Comparison of ENCODE assay signal across 14 cellular contexts in the genomic region with DNA sequence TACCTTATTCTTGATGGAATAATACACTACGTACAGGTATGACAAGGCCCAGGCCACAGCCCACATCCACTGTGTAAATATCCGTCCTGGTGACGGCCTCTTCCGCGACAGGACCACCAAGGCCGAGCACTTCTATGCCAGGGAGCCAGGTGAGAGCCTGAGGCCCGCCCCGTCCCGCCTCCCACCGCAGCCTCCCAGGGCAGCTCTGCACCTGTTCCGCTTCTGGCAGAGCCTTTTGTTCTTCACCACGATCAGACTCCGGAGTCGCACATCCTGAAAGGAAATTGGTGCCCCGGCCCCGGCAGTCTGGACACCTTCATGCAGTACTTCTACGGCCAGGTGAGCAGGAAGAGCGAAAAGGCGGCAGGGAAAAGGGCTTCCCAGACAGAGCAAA. TPM values are rescaled to one million over a fixed set of nuclear protein-coding genes. Genes with fewer than 3 reads are reported as not detected.
A peak's percentile ranks its signal among the peaks of the same experiment; 100 is the strongest.
DNase-seq lines count a peak whose midpoint lies in the region; ATAC-seq and TF ChIP-seq lines count a peak whose summit lies in the region.
"Had no signal": no experiment of that assay in that cellular context is flagged by ENCODE, and none has a peak within 500 bp of the region (broad histone marks: within the 10 kb centered on the region; RNA-seq: fewer than 3 reads in every experiment).

No MANE protein-coding gene starts in this region.

- H3K27me3 ChIP-seq in DOHH2 (ENCODE audit: control insufficient read depth, low read length) (peaks cover 1% of the 10 kb centered on the region; the same call in 1 of the 2 replicates), breast epithelium (peaks cover 3 to 5% of the 10 kb centered on the region in 2 donors)

- H3K9me3 Mint-ChIP-seq in naive thymus-derived CD8-positive, alpha-beta T cell = no peaks in the 10 kb centered on the region
- H3K9me3 Mint-ChIP-seq: activated CD8-positive, alpha-beta T cell treated with anti-CD3 and anti-CD28 coated beads for 36 hours had no signal

- H3K4me1 Mint-ChIP-seq in T-helper 17 cell = peaks cover 5% of the 10 kb centered on the region
- peaks cover 10 to 30% (median 15%) of the 10 kb centered on the region in 4 donors for H3K4me1 Mint-ChIP-seq in naive thymus-derived CD8-positive, alpha-beta T cell

- no peak overlapping the region for H3K4me3 ChIP-seq in DOHH2 (ENCODE audit: low read length)
- H3K4me3 ChIP-seq in breast epithelium = no peak overlapping the region

- 0 out of 2 replicates have a peak, but pooled peaks cover 4% of the 10 kb centered on the region for H3F3A ChIP-seq in DOHH2 (ENCODE audit: control insufficient read depth, insufficient read depth)

- no peak overlapping the region for H3K27ac Mint-ChIP-seq in T-helper 17 cell
- H3K27ac Mint-ChIP-seq in naive thymus-derived CD8-positive, alpha-beta T cell = no peak overlapping the region
- H3K27ac Mint-ChIP-seq: activated CD8-positive, alpha-beta T cell treated with anti-CD3 and anti-CD28 coated beads for 36 hours; progenitor cell of endocrine pancreas had no signal

- H3K27ac ChIP-seq in DOHH2 (ENCODE audit: low read depth, low read length) = no peak overlapping the region
- H3K27ac ChIP-seq in breast epithelium = no peak overlapping the region

- no peaks in the 10 kb centered on the region for H3K79me2 ChIP-seq in DOHH2 (ENCODE audit: control insufficient read depth, low read length)

- no peaks in the 10 kb centered on the region for H3K36me3 Mint-ChIP-seq in T-helper 17 cell (ENCODE audit: low read depth)
- no peaks in the 10 kb centered on the region for H3K36me3 Mint-ChIP-seq in naive thymus-derived CD8-positive, alpha-beta T cell

- TF ChIP-seq CTCF in DOHH2 (IDR thresholded peaks at IDR 0.05; ENCODE audit: low read depth, low read length, poor library complexity, severe bottlenecking) = no peak
- TF ChIP-seq CTCF in breast epithelium (IDR thresholded peaks at IDR 0.05) = no peak

- peak; percentile 88 for DNase-seq in NCI-H146 (lab: John Stamatoyannopoulos, UW)
- DNase-seq in T-helper 17 cell = no peak
- DNase-seq in naive thymus-derived CD8-positive, alpha-beta T cell = no peak
- DNase-seq in effector CD4-positive, alpha-beta T cell = no peak
- no peak for DNase-seq in middle frontal gyrus (ENCODE audit: extremely low spot score, low spot score)
- no peak for DNase-seq in breast epithelium (ENCODE audit: low spot score in 2 of 2)
- DNase-seq: DMS 273 treated with DMSO at 0.1 percent for 48 hours; left ventricle myocardium superior; NK-92 treated with Interleukin-12 subunit alpha and Interleukin-12 subunit beta, amount 100 ng/mL, for 24 hours; stimulated activated CD4-positive, alpha-beta T cell treated with anti-CD3 and anti-CD28 coated beads, Interleukin-4, amount 100 ng/mL, for 24 hours had no signal

- peaks cover 12% of the 10 kb centered on the region for H3K4me1 ChIP-seq in DOHH2 (ENCODE audit: control insufficient read depth, low read length)
- no peaks in the 10 kb centered on the region for H3K4me1 ChIP-seq in breast epithelium

- H3K36me3 ChIP-seq in DOHH2 (ENCODE audit: control insufficient read depth, low read length) = no peaks in the 10 kb centered on the region
- H3K36me3 ChIP-seq in breast epithelium = no peaks in the 10 kb centered on the region

- H3K27me3 Mint-ChIP-seq in T-helper 17 cell = peaks cover 24% of the 10 kb centered on the region
- H3K27me3 Mint-ChIP-seq in naive thymus-derived CD8-positive, alpha-beta T cell = peaks cover 8 to 50% (median 28%) of the 10 kb centered on the region in 5 donors

- peak overlapping the region; percentile 19 for H3K4me3 Mint-ChIP-seq in T-helper 17 cell
- H3K4me3 Mint-ChIP-seq in naive thymus-derived CD8-positive, alpha-beta T cell = peak overlapping the region in 7 of 10 donors; percentile 18 to 63 (median 33)
- H3K4me3 Mint-ChIP-seq: activated CD8-positive, alpha-beta T cell treated with anti-CD3 and anti-CD28 coated beads for 36 hours had no signal

- intact Hi-C loops in breast epithelium (cut with DNase I; ENCODE audit: low total_unique reads) = no loop called here

- H4K20me1 ChIP-seq in DOHH2 (ENCODE audit: control insufficient read depth, insufficient read depth, low read depth, low read length) = no peaks in the 10 kb centered on the region

- no peaks in the 10 kb centered on the region for H3K9me2 ChIP-seq in DOHH2 (replicated peaks; ENCODE audit: control insufficient read depth, low read length)

- POLR2A ChIA-PET in naive thymus-derived CD8-positive, alpha-beta T cell (lab: Charles Lee) = interaction anchor here (0.6 to 1.3 kb wide), 3 partner anchors 11 to 441 kb away, joined by 3 to 5 read pairs (median 3); partner anchors contain the start of gene ZNF358

- H3K4me2 ChIP-seq in DOHH2 (ENCODE audit: low read length) = peak overlapping the region; percentile 34; the same call in 1 of the 2 replicates

- H3K9me3 ChIP-seq in DOHH2 (ENCODE audit: control insufficient read depth, insufficient read depth, low read length) (no peaks in the 10 kb centered on the region), T-helper 17 cell (ENCODE audit: control insufficient read depth, low read length, poor library complexity, severe bottlenecking) (peaks cover 2% of the 10 kb centered on the region), breast epithelium (no peaks in the 10 kb centered on the region)

- ATAC-seq in T-helper 17 cell (no peak), HG02623 (IDR thresholded peaks at IDR 0.05; ENCODE audit: unreplicated experiment) (no peak)
- peak; percentile 37 to 42 for ATAC-seq in naive thymus-derived CD8-positive, alpha-beta T cell

- TF ChIP-seq POLR2A in breast epithelium (IDR thresholded peaks at IDR 0.05) = no peak

RNA-seq across cellular contexts. Expression of gene ZNF358, which starts 10.6 kb away (rescaled TPM):
- total RNA-seq in T-helper 17 cell = 1 to 10 TPM; 4.1 to 5.1 TPM
- 10 to 100 TPM; 10.2 to 10.8 TPM for total RNA-seq in naive thymus-derived CD8-positive, alpha-beta T cell
- 1 to 10 TPM in 2 of 3 donors, under 1 TPM in 1; 0.71 to 2.5 (median 1.7) TPM for polyA plus RNA-seq in naive thymus-derived CD8-positive, alpha-beta T cell
- total RNA-seq in breast epithelium = 10 to 100 TPM; 34.0 to 65.3 (median 34.7) TPM

RNA-seq across cellular contexts. Expression of gene PEX11G, which starts 16.4 kb away (rescaled TPM):
- total RNA-seq in T-helper 17 cell = not detected
- 1 to 10 TPM in 1 of 2 experiments, under 1 TPM in 1; 0.88 to 1.1 TPM for total RNA-seq in naive thymus-derived CD8-positive, alpha-beta T cell
- polyA plus RNA-seq in naive thymus-derived CD8-positive, alpha-beta T cell = 1 to 10 TPM in 2 of 3 donors, under 1 TPM in 1; 0.68 to 2.7 (median 2.3) TPM
- total RNA-seq in breast epithelium = 1 to 10 TPM; 5.4 to 9.8 (median 7.2) TPM

RNA-seq across cellular contexts. Expression of gene MCOLN1, which starts 17.1 kb away (rescaled TPM):
- 10 to 100 TPM; 11.4 to 17.0 TPM for total RNA-seq in T-helper 17 cell
- 10 to 100 TPM; 13.7 TPM for total RNA-seq in naive thymus-derived CD8-positive, alpha-beta T cell
- polyA plus RNA-seq in naive thymus-derived CD8-positive, alpha-beta T cell = 10 to 100 TPM in 1 of 3 donors, 1 to 10 TPM in 2; 6.5 to 10.1 (median 6.6) TPM
- 10 to 100 TPM; 11.5 to 35.2 (median 16.4) TPM for total RNA-seq in breast epithelium

RNA-seq across cellular contexts. Expression of gene PNPLA6, which starts 30.2 kb away (rescaled TPM):
- total RNA-seq in T-helper 17 cell (10 to 100 TPM; 95.1 to 97.2 TPM), breast epithelium (10 to 100 TPM; 35.8 to 56.4 (median 45.8) TPM)
- 100 to 1,000 TPM; 114 to 116 TPM for total RNA-seq in naive thymus-derived CD8-positive, alpha-beta T cell
- polyA plus RNA-seq in naive thymus-derived CD8-positive, alpha-beta T cell = 10 to 100 TPM in 1 of 3 donors, 1 to 10 TPM in 2; 5.9 to 10.2 (median 7.0) TPM

Comparison
In these comparisons a context has a peak if more than half of its experiments do, and no peak if none do; other contexts are left out.
1. ATAC-seq: peak in naive thymus-derived CD8-positive, alpha-beta T cell (2 of 2); none in T-helper 17 cell (single experiment) and HG02623 (single experiment).